29 cellular contexts compared by ENCODE assay signal in the genomic region with DNA sequence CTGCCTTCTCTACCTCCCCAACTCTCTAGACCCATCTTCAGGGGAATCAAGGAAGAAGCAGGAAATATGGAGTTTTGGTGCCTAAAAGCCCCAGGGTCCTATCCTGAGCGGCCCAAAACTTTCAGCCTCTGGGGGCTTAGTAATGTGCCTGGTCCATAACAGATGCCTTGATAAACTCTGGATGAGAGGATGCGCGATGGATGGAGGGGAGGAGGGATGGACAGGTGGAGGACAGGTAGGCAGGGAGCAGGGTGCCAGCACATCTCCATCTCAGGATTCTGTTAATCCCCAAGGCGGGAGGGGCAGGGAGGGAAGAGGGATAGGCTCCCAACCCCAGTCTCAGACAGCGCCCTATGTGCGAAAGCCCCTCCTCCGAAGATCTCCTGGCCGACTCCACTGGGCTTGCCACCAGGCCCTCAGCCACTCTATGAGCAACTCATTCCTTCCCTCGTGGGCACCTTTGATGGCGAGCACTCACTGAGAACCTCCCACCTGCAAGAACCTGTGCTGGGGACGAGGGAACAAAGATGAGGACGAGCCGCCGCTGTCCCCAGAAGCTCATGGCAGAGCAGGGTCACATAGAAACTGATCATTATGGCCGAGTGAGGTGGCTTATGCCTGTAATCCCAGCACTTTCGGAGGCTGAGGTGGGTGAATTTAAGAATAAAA. TPM values are rescaled to one million over a fixed set of nuclear protein-coding genes. Genes with fewer than 3 reads are reported as not detected.
DNase-seq lines count a peak whose midpoint lies in the region; ATAC-seq and TF ChIP-seq lines count a peak whose summit lies in the region.
"Had no signal": no experiment of that assay in that cellular context is flagged by ENCODE, and none has a peak within 500 bp of the region (broad histone marks: within the 10 kb centered on the region; RNA-seq: fewer than 3 reads in every experiment).

No MANE protein-coding gene starts in this region.

- intact Hi-C loops in activated T-helper 1 cell treated with anti-CD3 and anti-CD28 coated beads, Interleukin-12 subunit alpha, Interleukin-12 subunit beta, Interleukin-2, Interleukin-4 antibody, amounts not matched to agents 30 ng/mL and 10 ng/mL and 1 ng/mL, durations not matched to agents 14 hours and 24 hours and 36 hours (cut with micrococcal nuclease): no loop called here

- no peaks in the 10 kb centered on the region for H3F3A ChIP-seq in neural progenitor cell (ENCODE audit: low read depth)

- peaks cover 13% of the 10 kb centered on the region for H3K27me3 Mint-ChIP-seq in glutamatergic neuron (ENCODE audit: unreplicated experiment)
- H3K27me3 Mint-ChIP-seq in neural progenitor cell (ENCODE audit: insufficient read depth, low read depth): peaks cover 6% of the 10 kb centered on the region
- H3K27me3 Mint-ChIP-seq in activated T-helper 1 cell treated with anti-CD3 and anti-CD28 coated beads, Interleukin-12 subunit alpha, Interleukin-12 subunit beta, Interleukin-2, Interleukin-4 antibody, amounts not matched to agents 30 ng/mL and 10 ng/mL and 1 ng/mL, durations not matched to agents 14 hours and 24 hours and 36 hours (ENCODE audit: insufficient read depth): no peaks in the 10 kb centered on the region
- H3K27me3 Mint-ChIP-seq: central memory CD8-positive, alpha-beta T cell; dendritic cell treated with granulocyte-macrophage colony-stimulating factor and Interleukin-4, amounts not matched to agents 40 ng/mL and 50 ng/mL, for 4 days had no signal

- no peak overlapping the region for H3K4me3 ChIP-seq in BLaER1 treated with 17β-estradiol and CSF1 and Interleukin-3, amounts not matched to agents 10 nM and 100 nM
- no peak overlapping the region for H3K4me3 ChIP-seq in neural progenitor cell
- H3K4me3 ChIP-seq: esophagus squamous epithelium, suprapubic skin had no signal

- H3K9me3 ChIP-seq in BLaER1 treated with 17β-estradiol and CSF1 and Interleukin-3, amounts not matched to agents 10 nM and 100 nM (replicated peaks in 1 of 11): no peaks in the 10 kb centered on the region
- no peaks in the 10 kb centered on the region for H3K9me3 ChIP-seq in neural progenitor cell (ENCODE audit: low read depth)
- H3K9me3 ChIP-seq: Caco-2, esophagus squamous epithelium, suprapubic skin had no signal

- H3K4me1 ChIP-seq in BLaER1 treated with 17β-estradiol and CSF1 and Interleukin-3, amounts not matched to agents 10 nM and 100 nM: peaks cover 8 to 60% (median 33%) of the 10 kb centered on the region in 10 experiments; a peak in 19 of 20 replicates
- no peaks in the 10 kb centered on the region for H3K4me1 ChIP-seq in neural progenitor cell
- H3K4me1 ChIP-seq: Caco-2 had no signal

- peaks cover 0 to 87% (median 13%) of the 10 kb centered on the region in 11 experiments; a peak in 14 of 22 replicates for H3K36me3 ChIP-seq in BLaER1 treated with 17β-estradiol and CSF1 and Interleukin-3, amounts not matched to agents 10 nM and 100 nM
- H3K36me3 ChIP-seq in neural progenitor cell: no peaks in the 10 kb centered on the region

- no peak for TF ChIP-seq CTCF in glutamatergic neuron (IDR thresholded peaks at IDR 0.05; ENCODE audit: partially characterized antibody, unreplicated experiment)
- TF ChIP-seq CTCF in neural progenitor cell (IDR thresholded peaks at IDR 0.05): no peak

- peak overlapping the region in 1 of 11 experiments; percentile 11; a peak in 1 of 22 replicates for H3K9ac ChIP-seq in BLaER1 treated with 17β-estradiol and CSF1 and Interleukin-3, amounts not matched to agents 10 nM and 100 nM
- no peak overlapping the region for H3K9ac ChIP-seq in neural progenitor cell

- peaks cover 4 to 99% (median 21%) of the 10 kb centered on the region in 11 experiments; a peak in 18 of 22 replicates for H4K20me1 ChIP-seq in BLaER1 treated with 17β-estradiol and CSF1 and Interleukin-3, amounts not matched to agents 10 nM and 100 nM
- no peaks in the 10 kb centered on the region for H4K20me1 ChIP-seq in neural progenitor cell (ENCODE audit: low read depth)

- H3K4me3 Mint-ChIP-seq in glutamatergic neuron (ENCODE audit: unreplicated experiment) (no peak overlapping the region), neural progenitor cell (peak overlapping the region; percentile 7)
- no peak overlapping the region for H3K4me3 Mint-ChIP-seq in stimulated activated effector memory CD8-positive, alpha-beta T cell treated with anti-CD3 and anti-CD28 coated beads, Interleukin-12 subunit alpha, Interleukin-12 subunit beta, amount 100 ng/mL, for 72 hours
- H3K4me3 Mint-ChIP-seq in activated T-helper 1 cell treated with anti-CD3 and anti-CD28 coated beads, Interleukin-12 subunit alpha, Interleukin-12 subunit beta, Interleukin-2, Interleukin-4 antibody, amounts not matched to agents 30 ng/mL and 10 ng/mL and 1 ng/mL, durations not matched to agents 14 hours and 24 hours and 36 hours: no peak overlapping the region
- H3K4me3 Mint-ChIP-seq: activated T-cell treated with anti-CD3 and anti-CD28 coated beads, Interleukin-2, amount 50 U/mL, for 72 hours; central memory CD8-positive, alpha-beta T cell; dendritic cell treated with granulocyte-macrophage colony-stimulating factor and Interleukin-4, amounts not matched to agents 40 ng/mL and 50 ng/mL, for 4 days; endodermal cell had no signal

- peaks cover 31% of the 10 kb centered on the region for H3K4me1 Mint-ChIP-seq in glutamatergic neuron (ENCODE audit: low read depth, unreplicated experiment)
- H3K4me1 Mint-ChIP-seq in neural progenitor cell: peaks cover 38% of the 10 kb centered on the region
- no peaks in the 10 kb centered on the region for H3K4me1 Mint-ChIP-seq in stimulated activated effector memory CD8-positive, alpha-beta T cell treated with anti-CD3 and anti-CD28 coated beads, Interleukin-12 subunit alpha, Interleukin-12 subunit beta, amount 100 ng/mL, for 72 hours
- no peaks in the 10 kb centered on the region for H3K4me1 Mint-ChIP-seq in activated T-helper 1 cell treated with anti-CD3 and anti-CD28 coated beads, Interleukin-12 subunit alpha, Interleukin-12 subunit beta, Interleukin-2, Interleukin-4 antibody, amounts not matched to agents 30 ng/mL and 10 ng/mL and 1 ng/mL, durations not matched to agents 14 hours and 24 hours and 36 hours (ENCODE audit: low read depth)

- H3K27ac Mint-ChIP-seq in glutamatergic neuron (ENCODE audit: unreplicated experiment) (no peak overlapping the region), neural progenitor cell (peak overlapping the region; percentile 69)
- peak overlapping the region; percentile 10 for H3K27ac Mint-ChIP-seq in stimulated activated effector memory CD8-positive, alpha-beta T cell treated with anti-CD3 and anti-CD28 coated beads, Interleukin-12 subunit alpha, Interleukin-12 subunit beta, amount 100 ng/mL, for 72 hours
- H3K27ac Mint-ChIP-seq in activated T-helper 1 cell treated with anti-CD3 and anti-CD28 coated beads, Interleukin-12 subunit alpha, Interleukin-12 subunit beta, Interleukin-2, Interleukin-4 antibody, amounts not matched to agents 30 ng/mL and 10 ng/mL and 1 ng/mL, durations not matched to agents 14 hours and 24 hours and 36 hours: no peak overlapping the region
- H3K27ac Mint-ChIP-seq: activated T-cell treated with anti-CD3 and anti-CD28 coated beads, Interleukin-2, amount 50 U/mL, for 72 hours; dendritic cell treated with granulocyte-macrophage colony-stimulating factor and Interleukin-4, amounts not matched to agents 40 ng/mL and 50 ng/mL, for 4 days had no signal

- ATAC-seq in stimulated activated effector memory CD8-positive, alpha-beta T cell treated with anti-CD3 and anti-CD28 coated beads, Interleukin-12 subunit alpha, Interleukin-12 subunit beta, amount 100 ng/mL, for 72 hours: no peak
- ATAC-seq in HG02981 (IDR thresholded peaks at IDR 0.05; ENCODE audit: unreplicated experiment): no peak
- ATAC-seq: activated CD4-positive, CD25-positive, alpha-beta regulatory T cell treated with anti-CD3 and anti-CD28 coated beads, Interleukin-2, amount 50 U/mL, for 24 hours; activated T-cell treated with anti-CD3 and anti-CD28 coated beads, Interleukin-2, amount 50 U/mL, for 72 hours; PC-3 had no signal

- H3K36me3 Mint-ChIP-seq in glutamatergic neuron (ENCODE audit: unreplicated experiment) (no peaks in the 10 kb centered on the region), neural progenitor cell (peaks cover 3% of the 10 kb centered on the region)
- peaks cover 4% of the 10 kb centered on the region for H3K36me3 Mint-ChIP-seq in stimulated activated effector memory CD8-positive, alpha-beta T cell treated with anti-CD3 and anti-CD28 coated beads, Interleukin-12 subunit alpha, Interleukin-12 subunit beta, amount 100 ng/mL, for 72 hours
- no peaks in the 10 kb centered on the region for H3K36me3 Mint-ChIP-seq in activated T-helper 1 cell treated with anti-CD3 and anti-CD28 coated beads, Interleukin-12 subunit alpha, Interleukin-12 subunit beta, Interleukin-2, Interleukin-4 antibody, amounts not matched to agents 30 ng/mL and 10 ng/mL and 1 ng/mL, durations not matched to agents 14 hours and 24 hours and 36 hours (ENCODE audit: low read depth)

- H3K9me3 Mint-ChIP-seq in glutamatergic neuron (ENCODE audit: unreplicated experiment) (peaks cover 8% of the 10 kb centered on the region), neural progenitor cell (no peaks in the 10 kb centered on the region)
- H3K9me3 Mint-ChIP-seq in stimulated activated effector memory CD8-positive, alpha-beta T cell treated with anti-CD3 and anti-CD28 coated beads, Interleukin-12 subunit alpha, Interleukin-12 subunit beta, amount 100 ng/mL, for 72 hours: no peaks in the 10 kb centered on the region
- H3K9me3 Mint-ChIP-seq in activated T-helper 1 cell treated with anti-CD3 and anti-CD28 coated beads, Interleukin-12 subunit alpha, Interleukin-12 subunit beta, Interleukin-2, Interleukin-4 antibody, amounts not matched to agents 30 ng/mL and 10 ng/mL and 1 ng/mL, durations not matched to agents 14 hours and 24 hours and 36 hours: no peaks in the 10 kb centered on the region
- H3K9me3 Mint-ChIP-seq: activated T-cell treated with anti-CD3 and anti-CD28 coated beads, Interleukin-2, amount 50 U/mL, for 72 hours; central memory CD8-positive, alpha-beta T cell; dendritic cell treated with granulocyte-macrophage colony-stimulating factor and Interleukin-4, amounts not matched to agents 40 ng/mL and 50 ng/mL, for 4 days; endodermal cell had no signal

- no peaks in the 10 kb centered on the region for H3K79me2 ChIP-seq in neural progenitor cell (ENCODE audit: low read depth)

- H3K27me3 ChIP-seq in BLaER1 treated with 17β-estradiol and CSF1 and Interleukin-3, amounts not matched to agents 10 nM and 100 nM: peaks cover 0 to 5% (median 0%) of the 10 kb centered on the region in 11 experiments; a peak in 3 of 22 replicates
- no peaks in the 10 kb centered on the region for H3K27me3 ChIP-seq in neural progenitor cell
- H3K27me3 ChIP-seq: esophagus squamous epithelium, foreskin keratinocyte, suprapubic skin had no signal

- DNase-seq in glutamatergic neuron (peak; percentile 2), neural progenitor cell (ENCODE audit: low spot score) (no peak), NCI-H748 (lab: John Stamatoyannopoulos, UW; ENCODE audit: unreplicated experiment) (no peak)
- DNase-seq in stimulated activated effector memory CD8-positive, alpha-beta T cell treated with anti-CD3 and anti-CD28 coated beads, Interleukin-12 subunit alpha, Interleukin-12 subunit beta, amount 100 ng/mL, for 72 hours (ENCODE audit: low spot score in 2 of 2): no peak
- DNase-seq in activated T-helper 1 cell treated with anti-CD3 and anti-CD28 coated beads, Interleukin-12 subunit alpha, Interleukin-12 subunit beta, Interleukin-2, Interleukin-4 antibody, amounts not matched to agents 30 ng/mL and 10 ng/mL and 1 ng/mL, durations not matched to agents 14 hours and 24 hours and 36 hours (ENCODE audit: low spot score): no peak
- DNase-seq: activated CD4-positive, alpha-beta T cell treated with anti-CD3 and anti-CD28 coated beads, Interleukin-2, amount 50 U/mL, for 4 hours; activated naive CD4-positive, alpha-beta T cell; activated T-cell treated with anti-CD3 and anti-CD28 coated beads, Interleukin-2, amount 50 U/mL, for 72 hours; C1 segment of cervical spinal cord; Caco-2; DMS79; esophagus squamous epithelium; foreskin keratinocyte; HCEC 1CT; Kasumi-1; mammary epithelial cell; NCI-H1417 treated with DMSO at 0.1 percent for 48 hours; NCI-H2029 treated with DMSO at 0.1 percent for 48 hours; NCI-H526; PC-3; SHP77 treated with DMSO at 0.1 percent for 48 hours; stimulated activated naive CD4-positive, alpha-beta T cell had no signal

- peak overlapping the region in 10 of 11 experiments; percentile 11 to 89 (median 80); a peak in 16 of 22 replicates for H3K4me2 ChIP-seq in BLaER1 treated with 17β-estradiol and CSF1 and Interleukin-3, amounts not matched to agents 10 nM and 100 nM
- no peak overlapping the region for H3K4me2 ChIP-seq in neural progenitor cell

- H3K27ac ChIP-seq in BLaER1 treated with 17β-estradiol and CSF1 and Interleukin-3, amounts not matched to agents 10 nM and 100 nM: no peak overlapping the region
- H3K27ac ChIP-seq in neural progenitor cell: no peak overlapping the region
- H3K27ac ChIP-seq: foreskin keratinocyte, suprapubic skin had no signal

- H2AFZ ChIP-seq in neural progenitor cell (replicated peaks): no peak overlapping the region

RNA-seq across cellular contexts. Expression of a gene that starts 23.1 kb away (rescaled TPM):
- total RNA-seq in glutamatergic neuron (ENCODE audit: unreplicated experiment): 23.8 TPM
- 10.0 and 19.5 TPM in 2 replicates for total RNA-seq in neural progenitor cell (ENCODE audit: low replicate concordance)
- 9.1 and 10.2 TPM in 2 replicates for total RNA-seq in activated T-helper 1 cell treated with anti-CD3 and anti-CD28 coated beads, Interleukin-12 subunit alpha, Interleukin-12 subunit beta, Interleukin-2, Interleukin-4 antibody, amounts not matched to agents 30 ng/mL and 10 ng/mL and 1 ng/mL, durations not matched to agents 14 hours and 24 hours and 36 hours

RNA-seq across cellular contexts. Expression of a gene that starts 39.1 kb away (rescaled TPM):
- total RNA-seq in glutamatergic neuron (ENCODE audit: unreplicated experiment): not detected
- total RNA-seq in neural progenitor cell (ENCODE audit: low replicate concordance): not detected in 2 replicates
- 0.10 and 0.15 TPM in 2 replicates for total RNA-seq in activated T-helper 1 cell treated with anti-CD3 and anti-CD28 coated beads, Interleukin-12 subunit alpha, Interleukin-12 subunit beta, Interleukin-2, Interleukin-4 antibody, amounts not matched to agents 30 ng/mL and 10 ng/mL and 1 ng/mL, durations not matched to agents 14 hours and 24 hours and 36 hours
- total RNA-seq: foreskin keratinocyte had no signal

Comparison
In these comparisons a context has a peak if more than half of its experiments do, and no peak if none do; other contexts are left out.
1. H3K27ac Mint-ChIP-seq: peak in neural progenitor cell (single experiment) and stimulated activated effector memory CD8-positive, alpha-beta T cell treated with anti-CD3 and anti-CD28 coated beads, Interleukin-12 subunit alpha, Interleukin-12 subunit beta, amount 100 ng/mL, for 72 hours (single experiment); none in glutamatergic neuron (single experiment) and activated T-helper 1 cell treated with anti-CD3 and anti-CD28 coated beads, Interleukin-12 subunit alpha, Interleukin-12 subunit beta, Interleukin-2, Interleukin-4 antibody, amounts not matched to agents 30 ng/mL and 10 ng/mL and 1 ng/mL, durations not matched to agents 14 hours and 24 hours and 36 hours (single experiment).